12 cellular contexts compared by ENCODE assay signal in genomic region chr3:48408823-48409281, GRCh38. TPM values are rescaled to one million over a fixed set of nuclear protein-coding genes. Genes with fewer than 3 reads are reported as not detected.
DNase-seq lines count a peak whose midpoint lies in the region; ATAC-seq and TF ChIP-seq lines count a peak whose summit lies in the region.
"Had no signal": no experiment of that assay in that cellular context is flagged by ENCODE, and none has a peak within 500 bp of the region (broad histone marks: within the 10 kb centered on the region; RNA-seq: fewer than 3 reads in every experiment).

No MANE protein-coding gene starts in this region.

- ATAC-seq in activated CD8-positive, alpha-beta T cell treated with anti-CD3 and anti-CD28 coated beads for 36 hours, result peak; percentile 42
- ATAC-seq in activated CD8-positive, alpha-beta T cell treated with anti-CD3 and anti-CD28 coated beads, Interleukin-2, amount 10 ng/mL, durations not matched to agents 7 days and 5 days, result no peak
- ATAC-seq in stimulated activated naive CD8-positive, alpha-beta T cell treated with anti-CD3 and anti-CD28 coated beads, Interleukin-15, Interleukin-2, amounts not matched to agents 100 U/mL and 50 U/mL, for 24 hours, result no peak
- ATAC-seq: activated naive CD8-positive, alpha-beta T cell treated with anti-CD3 and anti-CD28 coated beads, Interleukin-2, amount 50 U/mL, for 24 hours had no signal

- TF ChIP-seq POLR2A in NB4 (IDR thresholded peaks at IDR 0.05; ENCODE audit: extremely low read depth, insufficient read length), result no peak

- H3K9me3 Mint-ChIP-seq in activated CD8-positive, alpha-beta T cell treated with anti-CD3 and anti-CD28 coated beads for 36 hours, result no peaks in the 10 kb centered on the region
- no peaks in the 10 kb centered on the region for H3K9me3 Mint-ChIP-seq in activated CD8-positive, alpha-beta T cell treated with anti-CD3 and anti-CD28 coated beads, Interleukin-2, amount 10 ng/mL, durations not matched to agents 7 days and 5 days (ENCODE audit: insufficient read depth)
- H3K9me3 Mint-ChIP-seq: activated naive CD8-positive, alpha-beta T cell treated with anti-CD3 and anti-CD28 coated beads, Interleukin-2, amount 50 U/mL, for 24 hours had no signal

- CTCF ChIA-PET in activated CD8-positive, alpha-beta T cell treated with anti-CD3 and anti-CD28 coated beads for 36 hours (lab: Charles Lee), result interaction anchor here (1.0 to 12.8 kb wide), 4 partner anchors 8 to 140 kb away, joined by 3 to 312 read pairs (median 14); partner anchors contain the start of genes CCDC51 and TMA7
- CTCF ChIA-PET in activated CD8-positive, alpha-beta T cell treated with anti-CD3 and anti-CD28 coated beads, Interleukin-2, amount 10 ng/mL, durations not matched to agents 7 days and 5 days (lab: Charles Lee), result interaction anchor here (1.1 to 11.6 kb wide), 3 partner anchors 8 to 140 kb away, joined by 3 to 342 read pairs (median 3); partner anchors contain the start of gene PLXNB1

- H3K36me3 Mint-ChIP-seq in activated CD8-positive, alpha-beta T cell treated with anti-CD3 and anti-CD28 coated beads for 36 hours (ENCODE audit: low read depth), result no peaks in the 10 kb centered on the region
- H3K36me3 Mint-ChIP-seq in activated CD8-positive, alpha-beta T cell treated with anti-CD3 and anti-CD28 coated beads, Interleukin-2, amount 10 ng/mL, durations not matched to agents 7 days and 5 days (ENCODE audit: low read depth), result no peaks in the 10 kb centered on the region

- no peak for DNase-seq in activated CD8-positive, alpha-beta T cell treated with anti-CD3 and anti-CD28 coated beads for 36 hours
- no peak for DNase-seq in activated CD8-positive, alpha-beta T cell treated with anti-CD3 and anti-CD28 coated beads, Interleukin-2, amount 10 ng/mL, durations not matched to agents 7 days and 5 days
- DNase-seq in NB4 (ENCODE audit: low read depth), result peak; percentile 50
- no peak for DNase-seq in fibroblast of pulmonary artery (ENCODE audit: low read depth)
- peak; percentile 8 for DNase-seq in stimulated activated naive CD8-positive, alpha-beta T cell treated with anti-CD3 and anti-CD28 coated beads, Interleukin-15, Interleukin-2, amounts not matched to agents 100 U/mL and 50 U/mL, for 24 hours
- no peak for DNase-seq in GOT3 (lab: John Stamatoyannopoulos, UW)
- DNase-seq in retina, result no peak
- no peak for DNase-seq in HuH-7 (ENCODE audit: low spot score)

- no peaks in the 10 kb centered on the region for H3K27me3 Mint-ChIP-seq in activated CD8-positive, alpha-beta T cell treated with anti-CD3 and anti-CD28 coated beads for 36 hours
- H3K27me3 Mint-ChIP-seq in activated CD8-positive, alpha-beta T cell treated with anti-CD3 and anti-CD28 coated beads, Interleukin-2, amount 10 ng/mL, durations not matched to agents 7 days and 5 days (ENCODE audit: low read depth), result no peaks in the 10 kb centered on the region
- H3K27me3 Mint-ChIP-seq: activated naive CD8-positive, alpha-beta T cell treated with anti-CD3 and anti-CD28 coated beads, Interleukin-2, amount 50 U/mL, for 24 hours had no signal

- intact Hi-C loops in activated CD8-positive, alpha-beta T cell treated with anti-CD3 and anti-CD28 coated beads for 36 hours (cut with micrococcal nuclease), result no loop called here

- H3K4me1 Mint-ChIP-seq in activated CD8-positive, alpha-beta T cell treated with anti-CD3 and anti-CD28 coated beads for 36 hours (ENCODE audit: low read depth), result no peaks in the 10 kb centered on the region
- H3K4me1 Mint-ChIP-seq in activated CD8-positive, alpha-beta T cell treated with anti-CD3 and anti-CD28 coated beads, Interleukin-2, amount 10 ng/mL, durations not matched to agents 7 days and 5 days (ENCODE audit: low read depth), result no peaks in the 10 kb centered on the region
- H3K4me1 Mint-ChIP-seq: activated naive CD8-positive, alpha-beta T cell treated with anti-CD3 and anti-CD28 coated beads, Interleukin-2, amount 50 U/mL, for 24 hours had no signal

- POLR2A ChIA-PET in activated CD8-positive, alpha-beta T cell treated with anti-CD3 and anti-CD28 coated beads for 36 hours (lab: Charles Lee), result no interaction called here
- POLR2A ChIA-PET in activated CD8-positive, alpha-beta T cell treated with anti-CD3 and anti-CD28 coated beads, Interleukin-2, amount 10 ng/mL, durations not matched to agents 7 days and 5 days (lab: Charles Lee), result no interaction called here

- no peak overlapping the region for H3K4me3 Mint-ChIP-seq in activated CD8-positive, alpha-beta T cell treated with anti-CD3 and anti-CD28 coated beads for 36 hours
- H3K4me3 Mint-ChIP-seq in activated CD8-positive, alpha-beta T cell treated with anti-CD3 and anti-CD28 coated beads, Interleukin-2, amount 10 ng/mL, durations not matched to agents 7 days and 5 days, result no peak overlapping the region
- H3K4me3 Mint-ChIP-seq: activated naive CD8-positive, alpha-beta T cell treated with anti-CD3 and anti-CD28 coated beads, Interleukin-2, amount 50 U/mL, for 24 hours had no signal

- no peak overlapping the region for H3K4me3 ChIP-seq in NB4 (ENCODE audit: low read depth, low read length)
- H3K4me3 ChIP-seq in fibroblast of pulmonary artery (replicated peaks; ENCODE audit: low read depth, low read length), result no peak overlapping the region

- TF ChIP-seq CTCF in activated CD8-positive, alpha-beta T cell treated with anti-CD3 and anti-CD28 coated beads for 36 hours (IDR thresholded peaks at IDR 0.05), result peak; percentile 26
- TF ChIP-seq CTCF in NB4 (IDR thresholded peaks at IDR 0.05; ENCODE audit: low read depth, low read length) (peak; percentile 13), fibroblast of pulmonary artery (IDR thresholded peaks at IDR 0.05; ENCODE audit: low read length, missing control alignments) (peak; percentile 6)

- H3K27ac Mint-ChIP-seq in activated CD8-positive, alpha-beta T cell treated with anti-CD3 and anti-CD28 coated beads for 36 hours, result no peak overlapping the region
- no peak overlapping the region for H3K27ac Mint-ChIP-seq in activated CD8-positive, alpha-beta T cell treated with anti-CD3 and anti-CD28 coated beads, Interleukin-2, amount 10 ng/mL, durations not matched to agents 7 days and 5 days
- H3K27ac Mint-ChIP-seq: activated naive CD8-positive, alpha-beta T cell treated with anti-CD3 and anti-CD28 coated beads, Interleukin-2, amount 50 U/mL, for 24 hours had no signal

RNA-seq across cellular contexts. Expression of gene PLXNB1, which starts 21.0 kb away (rescaled TPM):
- total RNA-seq in activated CD8-positive, alpha-beta T cell treated with anti-CD3 and anti-CD28 coated beads for 36 hours, result 1 to 10 TPM; 3.7 TPM
- total RNA-seq in activated CD8-positive, alpha-beta T cell treated with anti-CD3 and anti-CD28 coated beads, Interleukin-2, amount 10 ng/mL, durations not matched to agents 7 days and 5 days, result 1 to 10 TPM in 1 of 2 experiments, under 1 TPM in 1; 0.76 to 1.7 TPM

RNA-seq across cellular contexts. Expression of gene CCDC51, which starts 31.1 kb away (rescaled TPM):
- total RNA-seq in activated CD8-positive, alpha-beta T cell treated with anti-CD3 and anti-CD28 coated beads for 36 hours, result 10 to 100 TPM; 25.3 to 28.3 TPM
- total RNA-seq in activated CD8-positive, alpha-beta T cell treated with anti-CD3 and anti-CD28 coated beads, Interleukin-2, amount 10 ng/mL, durations not matched to agents 7 days and 5 days, result 10 to 100 TPM; 16.3 to 16.5 TPM

RNA-seq across cellular contexts. Expression of gene TMA7, which starts 31.2 kb away (rescaled TPM):
- total RNA-seq in activated CD8-positive, alpha-beta T cell treated with anti-CD3 and anti-CD28 coated beads for 36 hours, result 100 to 1,000 TPM; 312 to 334 TPM
- total RNA-seq in activated CD8-positive, alpha-beta T cell treated with anti-CD3 and anti-CD28 coated beads, Interleukin-2, amount 10 ng/mL, durations not matched to agents 7 days and 5 days, result 100 to 1,000 TPM; 339 to 364 TPM

RNA-seq across cellular contexts. Expression of gene FBXW12, which starts 36.8 kb away (rescaled TPM):
- total RNA-seq in activated CD8-positive, alpha-beta T cell treated with anti-CD3 and anti-CD28 coated beads for 36 hours, result not detected
- total RNA-seq in activated CD8-positive, alpha-beta T cell treated with anti-CD3 and anti-CD28 coated beads, Interleukin-2, amount 10 ng/mL, durations not matched to agents 7 days and 5 days, result not detected
- total RNA-seq: endothelial cell of umbilical vein, liver, M059J had no signal

RNA-seq across cellular contexts. Expression of gene ATRIP, which starts 37.7 kb away (rescaled TPM):
- 10 to 100 TPM; 12.4 to 15.0 TPM for total RNA-seq in activated CD8-positive, alpha-beta T cell treated with anti-CD3 and anti-CD28 coated beads for 36 hours
- total RNA-seq in activated CD8-positive, alpha-beta T cell treated with anti-CD3 and anti-CD28 coated beads, Interleukin-2, amount 10 ng/mL, durations not matched to agents 7 days and 5 days, result 10 to 100 TPM; 18.8 to 20.3 TPM

Comparison
In these comparisons a context has a peak if more than half of its experiments do, and no peak if none do; other contexts are left out.
1. DNase-seq: peak in NB4 (single experiment) and stimulated activated naive CD8-positive, alpha-beta T cell treated with anti-CD3 and anti-CD28 coated beads, Interleukin-15, Interleukin-2, amounts not matched to agents 100 U/mL and 50 U/mL, for 24 hours (single experiment); none in activated CD8-positive, alpha-beta T cell treated with anti-CD3 and anti-CD28 coated beads for 36 hours (single experiment), activated CD8-positive, alpha-beta T cell treated with anti-CD3 and anti-CD28 coated beads, Interleukin-2, amount 10 ng/mL, durations not matched to agents 7 days and 5 days (single experiment), fibroblast of pulmonary artery (single experiment), GOT3 (single experiment), retina (single experiment) and HuH-7 (single experiment).
2. Peak in every context shown above with its lines, with median percentiles within 50 percentile points of each other: CTCF ChIP-seq.